ENCODE assay signal across 8 cellular contexts in the genomic region with DNA sequence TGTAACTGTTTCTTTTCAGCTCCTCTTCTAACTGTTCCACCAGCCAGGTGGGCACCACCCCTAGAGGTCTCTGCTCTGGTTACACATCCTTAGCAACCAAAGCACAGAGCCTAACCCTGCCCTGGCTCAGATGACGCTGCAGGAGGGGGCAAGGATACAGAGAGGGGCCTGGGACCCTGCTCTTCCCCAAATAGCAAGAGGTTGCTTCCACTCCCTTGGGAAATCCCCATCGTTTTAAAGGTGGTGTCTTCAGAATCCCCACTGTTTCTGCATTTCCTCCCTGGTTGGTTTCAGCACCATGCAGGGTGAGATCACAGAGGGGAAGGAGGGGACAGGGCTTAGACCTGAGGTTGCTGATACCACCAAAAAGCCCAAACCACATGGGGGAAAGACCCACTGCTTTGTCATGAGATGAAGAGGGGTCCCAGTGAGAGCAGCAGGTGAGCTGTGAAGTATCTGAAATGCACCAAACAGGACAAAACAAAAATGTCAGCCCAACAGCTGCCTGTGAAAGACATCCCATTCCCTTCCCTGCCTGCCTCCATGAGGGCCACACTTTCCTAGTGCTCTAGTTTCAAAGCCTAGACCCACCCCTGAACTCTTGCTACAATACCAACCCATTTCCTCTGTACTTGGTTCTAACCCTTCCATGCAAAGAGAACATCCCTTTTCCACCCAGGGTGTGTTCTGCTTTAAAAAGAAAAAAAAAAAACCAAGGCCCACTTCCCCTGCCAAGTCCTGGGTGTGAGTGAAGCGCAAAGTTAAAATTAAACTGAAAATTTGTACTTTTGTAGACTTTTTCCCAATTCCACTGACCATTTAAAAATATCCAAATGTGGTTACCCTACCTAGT. TPM values are rescaled to one million over a fixed set of nuclear protein-coding genes. Genes with fewer than 3 reads are reported as not detected.
DNase-seq lines count a peak whose midpoint lies in the region; ATAC-seq, FAIRE-seq and TF ChIP-seq lines count a peak whose summit lies in the region.

No MANE protein-coding gene starts in this region.

- peaks cover 94% of the 10 kb centered on the region for H3K4me1 Mint-ChIP-seq in endodermal cell

- no peak for FAIRE-seq in RCC 7860 (lab: Jason Lieb, UNC)

- H3K27me3 ChIP-seq in endodermal cell (ENCODE audit: control insufficient read depth, insufficient read depth, low read length, poor library complexity, severe bottlenecking) = no peaks in the 10 kb centered on the region

- no peaks in the 10 kb centered on the region for H3K9me3 Mint-ChIP-seq in endodermal cell

- peak; percentile 39 for TF ChIP-seq CTCF in endodermal cell (conservative IDR thresholded peaks at IDR 0.05)

- DNase-seq in activated CD4-positive, alpha-beta T cell treated with anti-CD3 and anti-CD28 coated beads for 1 hour = peak; percentile 11
- DNase-seq in endodermal cell (peak; percentile 82), substantia nigra (lab: John Stamatoyannopoulos, UW) (no peak), RCC 7860 (ENCODE audit: low spot score) (no peak), DMS53 treated with DMSO at 0.1 percent for 48 hours (lab: John Stamatoyannopoulos, UW; ENCODE audit: unreplicated experiment) (no peak)

- H3K36me3 ChIP-seq in endodermal cell (ENCODE audit: control insufficient read depth, insufficient read depth, low read length) = peaks cover 46% of the 10 kb centered on the region

- WGBS in endodermal cell (ENCODE audit: insufficient coverage in 1 of 2, insufficient read length in 1 of 2), 2 experiments = 50 to 67% methylated on average over 2 to 3 of the region's 3 CpGs

- H3K36me3 Mint-ChIP-seq in endodermal cell (ENCODE audit: low read depth) = peaks cover 23% of the 10 kb centered on the region

- peak overlapping the region; percentile 70 for H3K27ac Mint-ChIP-seq in endodermal cell

- H3K27ac ChIP-seq in endodermal cell (ENCODE audit: low read depth, low read length) = no peak overlapping the region
- H3K27ac ChIP-seq in substantia nigra (ENCODE audit: low read depth, low read length, poor library complexity, severe bottlenecking) = peak overlapping the region; percentile 43

- H3K9me3 ChIP-seq in endodermal cell (ENCODE audit: control insufficient read depth, low read length) = no peaks in the 10 kb centered on the region

- no peaks in the 10 kb centered on the region for H3K27me3 Mint-ChIP-seq in endodermal cell (ENCODE audit: insufficient read depth)

- no peak overlapping the region for H3K4me3 ChIP-seq in endodermal cell (ENCODE audit: low read length)

- peaks cover 58% of the 10 kb centered on the region for H3K4me1 ChIP-seq in endodermal cell (ENCODE audit: control insufficient read depth, insufficient read depth, low read length)

- ATAC-seq in GM19023 (IDR thresholded peaks at IDR 0.05; ENCODE audit: unreplicated experiment) = peak; percentile 70
- ATAC-seq in HG03095 (IDR thresholded peaks at IDR 0.05; ENCODE audit: unreplicated experiment) = peak; percentile 50
- no peak for ATAC-seq in esophagus mucosa

- H3K9ac ChIP-seq in endodermal cell (ENCODE audit: extremely low read depth, low read length, poor library complexity, severe bottlenecking) = no peak overlapping the region

- H3K4me3 Mint-ChIP-seq in endodermal cell = peak overlapping the region; percentile 12

RNA-seq across cellular contexts. Expression of a gene that starts 29.0 kb away (rescaled TPM):
- total RNA-seq in endodermal cell (100 to 1,000 TPM; 346 to 385 TPM), esophagus mucosa (58.9 TPM)
- polyA plus RNA-seq in endodermal cell (2013, experiment 1 of 2) = 302 TPM
- 289 TPM for polyA plus RNA-seq in endodermal cell (2013, experiment 2 of 2)

Comparison
In these comparisons a context has a peak if more than half of its experiments do, and no peak if none do; other contexts are left out.
1. DNase-seq: peak in activated CD4-positive, alpha-beta T cell treated with anti-CD3 and anti-CD28 coated beads for 1 hour (single experiment) and endodermal cell (single experiment); none in substantia nigra (0 of 49), RCC 7860 (single experiment) and DMS53 treated with DMSO at 0.1 percent for 48 hours (single experiment).